Comparison of ENCODE assay signal across 9 cellular contexts in the genomic region with DNA sequence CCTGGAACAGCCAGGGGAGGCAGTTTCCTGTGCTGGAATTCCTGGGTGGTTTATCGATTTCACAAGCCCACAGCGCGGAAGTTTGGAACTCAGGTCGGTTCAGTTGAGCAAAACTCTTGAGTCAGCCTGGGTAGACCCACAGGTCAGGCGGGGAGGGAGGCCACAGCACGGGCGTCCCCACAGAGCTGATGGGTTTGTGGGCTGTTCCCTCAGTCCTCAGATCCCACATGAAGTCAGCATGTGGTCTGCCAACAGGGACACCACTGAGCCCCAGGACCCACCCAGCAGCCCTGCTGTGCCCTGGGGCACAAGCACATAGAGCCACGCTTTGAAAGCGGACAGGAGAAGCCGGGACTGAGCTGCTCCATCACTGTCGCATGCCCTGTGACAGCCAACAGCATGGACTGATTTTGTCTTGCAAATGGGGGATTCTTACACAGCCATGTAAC. TPM values are rescaled to one million over a fixed set of nuclear protein-coding genes. Genes with fewer than 3 reads are reported as not detected.
DNase-seq lines count a peak whose midpoint lies in the region; ATAC-seq lines count a peak whose summit lies in the region.
"Had no signal": no experiment of that assay in that cellular context is flagged by ENCODE, and none has a peak within 500 bp of the region (broad histone marks: within the 10 kb centered on the region; RNA-seq: fewer than 3 reads in every experiment).

No MANE protein-coding gene starts in this region.

- no peaks in the 10 kb centered on the region for H3K36me3 Mint-ChIP-seq in activated CD8-positive, alpha-beta memory T cell treated with anti-CD3 and anti-CD28 coated beads, Interleukin-2, amount 10 ng/mL, durations not matched to agents 7 days and 5 days
- H3K36me3 Mint-ChIP-seq in central memory CD8-positive, alpha-beta T cell (ENCODE audit: insufficient read depth), result peaks cover 2% of the 10 kb centered on the region

- no peaks in the 10 kb centered on the region for H3K9me3 Mint-ChIP-seq in activated CD8-positive, alpha-beta memory T cell treated with anti-CD3 and anti-CD28 coated beads, Interleukin-2, amount 10 ng/mL, durations not matched to agents 7 days and 5 days (ENCODE audit: low read depth)
- H3K9me3 Mint-ChIP-seq in central memory CD8-positive, alpha-beta T cell, result no peaks in the 10 kb centered on the region
- H3K9me3 Mint-ChIP-seq in stimulated activated naive CD8-positive, alpha-beta T cell treated with anti-CD3 and anti-CD28 coated beads, Interleukin-15, amount 100 ng/mL, for 72 hours, result no peaks in the 10 kb centered on the region

- CTCF ChIA-PET in activated CD8-positive, alpha-beta memory T cell treated with anti-CD3 and anti-CD28 coated beads, Interleukin-2, amount 10 ng/mL, durations not matched to agents 7 days and 5 days (lab: Charles Lee), result interaction anchor here (1.2 kb wide), 1 partner anchor 30 kb away, joined by 4 read pairs; no protein-coding TSS in a partner anchor

- peaks cover 28% of the 10 kb centered on the region for H3K27me3 Mint-ChIP-seq in activated CD8-positive, alpha-beta memory T cell treated with anti-CD3 and anti-CD28 coated beads, Interleukin-2, amount 10 ng/mL, durations not matched to agents 7 days and 5 days
- no peaks in the 10 kb centered on the region for H3K27me3 Mint-ChIP-seq in central memory CD8-positive, alpha-beta T cell
- H3K27me3 Mint-ChIP-seq in stimulated activated naive CD8-positive, alpha-beta T cell treated with anti-CD3 and anti-CD28 coated beads, Interleukin-15, amount 100 ng/mL, for 72 hours, result peaks cover 36% of the 10 kb centered on the region

- DNase-seq in activated CD8-positive, alpha-beta memory T cell treated with anti-CD3 and anti-CD28 coated beads, Interleukin-2, amount 10 ng/mL, durations not matched to agents 7 days and 5 days, result no peak
- no peak for DNase-seq in activated CD8-positive, alpha-beta memory T cell treated with anti-CD3 and anti-CD28 coated beads, Interleukin-2, amount 50 U/mL, for 48 hours
- no peak for DNase-seq in central memory CD8-positive, alpha-beta T cell (ENCODE audit: low spot score in 2 of 2)
- DNase-seq in stimulated activated naive CD8-positive, alpha-beta T cell treated with anti-CD3 and anti-CD28 coated beads, Interleukin-15, amount 100 ng/mL, for 72 hours, result no peak
- no peak for DNase-seq in NK-92 treated with Interleukin-12 subunit alpha and Interleukin-12 subunit beta, amount 100 ng/mL, for 24 hours (lab: John Stamatoyannopoulos, UW)
- no peak for DNase-seq in 8988T

- H3K4me1 Mint-ChIP-seq in activated CD8-positive, alpha-beta memory T cell treated with anti-CD3 and anti-CD28 coated beads, Interleukin-2, amount 10 ng/mL, durations not matched to agents 7 days and 5 days, result peaks cover 19% of the 10 kb centered on the region
- H3K4me1 Mint-ChIP-seq in central memory CD8-positive, alpha-beta T cell, result peaks cover 10% of the 10 kb centered on the region
- H3K4me1 Mint-ChIP-seq in stimulated activated naive CD8-positive, alpha-beta T cell treated with anti-CD3 and anti-CD28 coated beads, Interleukin-15, amount 100 ng/mL, for 72 hours, result peaks cover 19% of the 10 kb centered on the region

- ATAC-seq in activated CD8-positive, alpha-beta memory T cell treated with anti-CD3 and anti-CD28 coated beads, Interleukin-2, amount 10 ng/mL, durations not matched to agents 7 days and 5 days, result peak; percentile 38
- ATAC-seq in HG03432 (IDR thresholded peaks at IDR 0.05; ENCODE audit: unreplicated experiment) (peak; percentile 13), HG03457 (IDR thresholded peaks at IDR 0.05; ENCODE audit: unreplicated experiment) (no peak)
- peak; percentile 26 for ATAC-seq in central memory CD8-positive, alpha-beta T cell (replicated peaks; ENCODE audit: extremely low read depth, poor library complexity, severe bottlenecking)
- ATAC-seq in stimulated activated naive CD8-positive, alpha-beta T cell treated with anti-CD3 and anti-CD28 coated beads, Interleukin-15, amount 100 ng/mL, for 72 hours, result peak; percentile 54

- H3K27ac Mint-ChIP-seq in activated CD8-positive, alpha-beta memory T cell treated with anti-CD3 and anti-CD28 coated beads, Interleukin-2, amount 10 ng/mL, durations not matched to agents 7 days and 5 days, result peak overlapping the region; percentile 15
- no peak overlapping the region for H3K27ac Mint-ChIP-seq in central memory CD8-positive, alpha-beta T cell (ENCODE audit: low read depth)
- peak overlapping the region in 1 of 2 donors; percentile 54 for H3K27ac Mint-ChIP-seq in stimulated activated naive CD8-positive, alpha-beta T cell treated with anti-CD3 and anti-CD28 coated beads, Interleukin-15, amount 100 ng/mL, for 72 hours

- no peak overlapping the region for H3K4me3 Mint-ChIP-seq in activated CD8-positive, alpha-beta memory T cell treated with anti-CD3 and anti-CD28 coated beads, Interleukin-2, amount 10 ng/mL, durations not matched to agents 7 days and 5 days
- H3K4me3 Mint-ChIP-seq in central memory CD8-positive, alpha-beta T cell, result peak overlapping the region; percentile 42
- peak overlapping the region in 1 of 2 donors; percentile 68 for H3K4me3 Mint-ChIP-seq in stimulated activated naive CD8-positive, alpha-beta T cell treated with anti-CD3 and anti-CD28 coated beads, Interleukin-15, amount 100 ng/mL, for 72 hours

RNA-seq across cellular contexts. Expression of a gene that starts 17.4 kb away (rescaled TPM):
- not detected for total RNA-seq in activated CD8-positive, alpha-beta memory T cell treated with anti-CD3 and anti-CD28 coated beads, Interleukin-2, amount 10 ng/mL, durations not matched to agents 7 days and 5 days
- total RNA-seq: NCI-H460 had no signal
